In the genomic region with DNA sequence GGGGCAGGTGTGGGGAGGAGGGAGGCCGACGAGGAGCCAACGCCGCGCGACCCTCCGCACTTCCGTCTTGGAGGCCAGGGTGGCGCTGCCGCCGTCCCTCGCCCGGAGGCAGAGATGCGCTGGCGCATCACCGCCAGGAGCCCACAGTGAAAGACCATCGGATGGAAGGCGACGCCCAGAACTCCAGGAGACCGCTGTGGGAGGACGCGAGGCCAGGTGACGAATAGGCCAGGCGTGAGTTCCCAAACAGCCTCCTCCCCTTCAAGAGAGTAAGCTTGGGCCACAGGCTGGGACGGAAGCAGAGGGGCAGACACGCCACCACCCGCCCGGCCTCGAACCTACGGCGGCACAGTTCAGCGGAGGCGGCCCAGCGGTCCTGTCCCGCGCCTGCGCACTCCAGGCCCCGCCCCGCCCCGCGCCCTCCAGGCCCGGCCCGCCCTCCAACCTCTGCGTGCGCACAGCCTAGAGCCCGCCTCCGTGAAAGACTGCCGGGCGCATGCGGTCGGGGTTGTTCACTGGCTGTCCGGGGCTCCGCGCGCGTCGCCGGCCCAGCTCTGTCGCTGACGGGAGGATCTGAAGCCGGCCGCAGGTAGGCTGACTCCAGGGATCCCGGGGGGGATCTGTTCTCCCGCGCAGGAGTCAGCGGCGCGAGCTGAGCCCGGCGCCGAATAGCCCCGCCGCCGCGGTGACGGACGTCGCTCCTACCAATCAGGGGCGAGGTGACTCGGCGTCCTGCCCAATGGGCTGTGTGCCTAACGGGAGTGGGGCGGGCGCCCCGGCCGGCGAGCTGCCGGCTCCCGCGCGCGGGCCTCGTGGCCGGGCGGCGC, we compare ENCODE assay signal across 8 cellular contexts. TPM values are rescaled to one million over a fixed set of nuclear protein-coding genes. Genes with fewer than 3 reads are reported as not detected.
A peak's percentile ranks its signal among the peaks of the same experiment; 100 is the strongest.
DNase-seq lines count a peak whose midpoint lies in the region; ATAC-seq and TF ChIP-seq lines count a peak whose summit lies in the region.

Gene CTPS1, plus strand, starts transcription at position 456 of the 827 bp plus-strand sequence. CDS start 3,595 bp downstream, outside the sequence.

- H3K4me1 ChIP-seq in PC-9 (replicated peaks; ENCODE audit: insufficient read depth), result peaks cover 22% of the 10 kb centered on the region
- H3K4me1 ChIP-seq in mucosa of rectum (ENCODE audit: control insufficient read depth in 2 of 2, insufficient read depth in 2 of 2, low read length in 2 of 2), result peaks cover 12 to 13% of the 10 kb centered on the region in 2 donors

- POLR2A ChIA-PET in PC-9 (lab: Charles Lee; ENCODE audit: unreplicated experiment), result interaction anchor here (0.6 to 1.1 kb wide), 9 partner anchors 11 to 536 kb away, joined by 3 to 17 read pairs (median 3); partner anchors contain the start of gene CITED4

- BruUV-seq in PC-9 (replicated peaks; lab: Mats Ljungman, UMichigan), result no TSS peak

- peak within 1 kb of the TSS; percentile 84 for H3K27ac ChIP-seq in PC-9
- peak within 1 kb of the TSS; percentile 83 to 91 for H3K27ac ChIP-seq in mucosa of rectum (ENCODE audit: low read depth in 2 of 2, low read length in 2 of 2)

- peaks cover 45% of the 10 kb centered on the region for H3K79me2 ChIP-seq in PC-9 (ENCODE audit: low read depth)

- H3K9ac ChIP-seq in mucosa of rectum (ENCODE audit: low read depth in 1 of 2, low read length in 2 of 2), result peak within 1 kb of the TSS; percentile 81 to 85

- DNase-seq in DMS79 treated with DMSO at 0.1 percent for 48 hours (lab: John Stamatoyannopoulos, UW) (peak; percentile 92), KBM-7 (peak; percentile 91), PC-9 (peak; percentile 82 to 97), erythroblast (lab: John Stamatoyannopoulos, UW) (peak; percentile 94 to 98)
- DNase-seq in activated T-cell treated with anti-CD3 and anti-CD28 coated beads, Interleukin-2, amount 50 U/mL, for 1 hour, result peak; percentile 98
- DNase-seq in stimulated activated CD8-positive, alpha-beta memory T cell treated with anti-CD3 and anti-CD28 coated beads, Interleukin-4, amount 100 ng/mL, for 48 hours, result peak; percentile 97

- peak within 1 kb of the TSS; percentile 88 for H2AFZ ChIP-seq in PC-9

- no peaks in the 10 kb centered on the region for H3K27me3 ChIP-seq in PC-9 (ENCODE audit: insufficient read depth, low read depth)
- H3K27me3 ChIP-seq in mucosa of rectum (ENCODE audit: control insufficient read depth in 2 of 2, insufficient read depth in 2 of 2, low read length in 2 of 2), result no peaks in the 10 kb centered on the region

- ATAC-seq in GM21723 (IDR thresholded peaks at IDR 0.05; ENCODE audit: unreplicated experiment), result peak; percentile 91

- H3K4me2 ChIP-seq in PC-9, result peak within 1 kb of the TSS; percentile 98

- H3K4me3 ChIP-seq in PC-9, result peak within 1 kb of the TSS; percentile 92
- H3K4me3 ChIP-seq in mucosa of rectum (ENCODE audit: low read length in 2 of 2), result peak within 1 kb of the TSS; percentile 78 to 93

- CTCF ChIA-PET in PC-9 (lab: Charles Lee), result interaction anchor here (0.6 to 0.7 kb wide), 2 partner anchors 118 to 641 kb away, joined by 3 read pairs; no protein-coding TSS in a partner anchor

- no peaks in the 10 kb centered on the region for H3K9me2 ChIP-seq in PC-9 (ENCODE audit: insufficient read depth)

- H3K36me3 ChIP-seq in PC-9 (ENCODE audit: low read depth) (peaks cover 22% of the 10 kb centered on the region), mucosa of rectum (ENCODE audit: control insufficient read depth in 2 of 2, insufficient read depth in 2 of 2, low read length in 2 of 2) (no peaks in the 10 kb centered on the region)

- peaks cover 27% of the 10 kb centered on the region for H4K20me1 ChIP-seq in PC-9 (ENCODE audit: insufficient read depth)

- intact Hi-C loops in PC-9 (cut with micrococcal nuclease; ENCODE audit: unreplicated experiment), result loop anchor here (1.0 kb wide), 1 partner anchor 27 kb away; no protein-coding TSS in a partner anchor

- in situ Hi-C loops in KBM-7 (cut with MboI; ENCODE audit: low pct_unique_long_range_greater_than_20kb, low sequenced_read_pairs), result no loop called here

- TF ChIP-seq CTCF in PC-9 (conservative IDR thresholded peaks at IDR 0.05), result no peak

- H3F3A ChIP-seq in PC-9 (ENCODE audit: insufficient read depth, low read depth), result peaks cover 20% of the 10 kb centered on the region

- TF ChIP-seq POLR2A in erythroblast (IDR thresholded peaks at IDR 0.05; ENCODE audit: low read length), result peak; percentile 67

- H3K9me3 ChIP-seq in PC-9 (ENCODE audit: insufficient read depth, low read depth) (no peaks in the 10 kb centered on the region), mucosa of rectum (ENCODE audit: control insufficient read depth in 2 of 2, low read length in 2 of 2) (no peaks in the 10 kb centered on the region)

RNA-seq across cellular contexts. Expression of gene CTPS1, which starts in this region (rescaled TPM):
- total RNA-seq in PC-9 (2021), result 80.5 and 91.9 TPM in 2 replicates

Comparison
In these comparisons a context has a peak if more than half of its experiments do, and no peak if none do; other contexts are left out.
1. Peak in every context shown above with its lines: DNase-seq, ATAC-seq, H3K4me3 ChIP-seq and H3K27ac ChIP-seq.